Comparison of ENCODE assay signal across 1 cellular context in the genomic region with DNA sequence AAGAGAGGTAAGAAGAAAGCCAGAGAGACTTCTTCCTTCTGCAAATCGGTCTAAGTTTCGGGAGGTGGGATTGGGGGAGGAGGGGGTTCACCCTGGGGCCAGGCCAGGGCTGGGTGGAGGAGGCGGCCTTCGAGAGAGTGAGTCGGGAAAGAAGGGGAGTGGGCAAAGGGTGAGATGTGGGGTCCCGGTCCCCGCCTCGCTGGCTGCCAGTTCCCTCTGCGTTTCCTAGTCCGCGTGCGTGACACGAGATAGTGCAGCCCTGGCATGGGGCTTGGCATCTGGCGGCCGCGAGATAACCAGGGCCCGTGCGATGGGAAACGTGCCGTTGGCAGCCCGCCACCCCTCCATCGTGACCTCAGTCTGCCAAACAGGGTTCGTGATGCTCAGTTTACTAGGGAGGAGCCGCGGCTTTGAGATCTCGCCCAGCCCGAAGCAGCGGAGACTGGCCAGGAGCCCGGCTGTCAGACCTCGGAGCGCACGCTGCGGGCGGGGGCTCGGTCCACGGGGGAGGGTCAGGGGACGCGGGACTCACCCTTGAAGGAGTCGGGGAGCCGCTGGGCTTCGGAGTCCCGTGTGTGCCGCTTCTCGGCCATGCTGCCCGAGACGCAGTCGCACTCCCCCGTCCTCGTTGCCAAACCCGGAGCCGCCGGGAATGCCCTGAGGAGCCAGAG.
A peak's percentile ranks its signal among the peaks of the same experiment; 100 is the strongest.
TF ChIP-seq lines count a peak whose summit lies in the region.

Gene STOM, minus strand, starts transcription at position 656 of the 671 bp plus-strand sequence. Its CDS starts 63 bp downstream, at position 593.

TF ChIP-seq in K562, 482 proteins besides CTCF, POLR2A, EP300 and RAD21 (continued from another document):
- TF ChIP-seq, protein P1, sequence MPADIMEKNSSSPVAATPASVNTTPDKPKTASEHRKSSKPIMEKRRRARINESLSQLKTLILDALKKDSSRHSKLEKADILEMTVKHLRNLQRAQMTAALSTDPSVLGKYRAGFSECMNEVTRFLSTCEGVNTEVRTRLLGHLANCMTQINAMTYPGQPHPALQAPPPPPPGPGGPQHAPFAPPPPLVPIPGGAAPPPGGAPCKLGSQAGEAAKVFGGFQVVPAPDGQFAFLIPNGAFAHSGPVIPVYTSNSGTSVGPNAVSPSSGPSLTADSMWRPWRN (IDR thresholded peaks at IDR 0.05; ENCODE audit: low read depth): 0 out of 2 replicates have a peak, but pooled peaks have one; percentile 34
- no peak for TF ChIP-seq ETV6 (IDR thresholded peaks at IDR 0.05; ENCODE audit: borderline replicate concordance in 1 of 2, low read depth in 2 of 2, low read length in 1 of 2)
- TF ChIP-seq ETV6 (CRISPR knock-in tag; IDR thresholded peaks at IDR 0.05; ENCODE audit: borderline replicate concordance): peak; percentile 62; the same call in 1 of the 2 replicates
- TF ChIP-seq POLR2G (IDR thresholded peaks at IDR 0.05; ENCODE audit: low read depth, low read length): peak; percentile 93
- TF ChIP-seq PML (IDR thresholded peaks at IDR 0.05; ENCODE audit: low read length): 0 out of 2 replicates have a peak, but pooled peaks have one; percentile 9
- no peak; the same call in 1 of the 2 replicates for TF ChIP-seq NR3C1 (CRISPR knock-in tag; IDR thresholded peaks at IDR 0.05)
- TF ChIP-seq ZNF24 (IDR thresholded peaks at IDR 0.05): no peak
- TF ChIP-seq, protein P2, sequence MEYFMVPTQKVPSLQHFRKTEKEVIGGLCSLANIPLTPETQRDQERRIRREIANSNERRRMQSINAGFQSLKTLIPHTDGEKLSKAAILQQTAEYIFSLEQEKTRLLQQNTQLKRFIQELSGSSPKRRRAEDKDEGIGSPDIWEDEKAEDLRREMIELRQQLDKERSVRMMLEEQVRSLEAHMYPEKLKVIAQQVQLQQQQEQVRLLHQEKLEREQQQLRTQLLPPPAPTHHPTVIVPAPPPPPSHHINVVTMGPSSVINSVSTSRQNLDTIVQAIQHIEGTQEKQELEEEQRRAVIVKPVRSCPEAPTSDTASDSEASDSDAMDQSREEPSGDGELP (CRISPR knock-in tag; IDR thresholded peaks at IDR 0.05; ENCODE audit: borderline replicate concordance): peak; percentile 25; the same call in 1 of the 2 replicates
